In genomic region chr5:120160120-120160895, GRCh38 we compare ENCODE assay signal across 1 cellular context.
TF ChIP-seq lines count a peak whose summit lies in the region.

No MANE protein-coding gene starts in this region.

TF ChIP-seq in HEK293, 187 proteins besides CTCF, POLR2A, EP300 and RAD21 (continued from another document):
- TF ChIP-seq PRDM6 (tag by site-specific recombination; IDR thresholded peaks at IDR 0.05), result 0 out of 2 replicates have a peak, but pooled peaks have one; percentile 19
- peak; percentile 66 for TF ChIP-seq INSM2 (tag by site-specific recombination; IDR thresholded peaks at IDR 0.05)
- TF ChIP-seq ZNF530 (tag by site-specific recombination; IDR thresholded peaks at IDR 0.05; ENCODE audit: low read depth), result no peak
- TF ChIP-seq GLI2 (tag by site-specific recombination; IDR thresholded peaks at IDR 0.05; ENCODE audit: borderline replicate concordance, low read depth), result peak; percentile 57; the same call in 1 of the 2 replicates
- TF ChIP-seq ZEB2 (tag by site-specific recombination; IDR thresholded peaks at IDR 0.05), result 0 out of 2 replicates have a peak, but pooled peaks have one; percentile 14
- no peak for TF ChIP-seq KLF1 (tag by site-specific recombination; IDR thresholded peaks at IDR 0.05)
- TF ChIP-seq GLI4 (tag by site-specific recombination; IDR thresholded peaks at IDR 0.05), result no peak
- TF ChIP-seq, protein P1, sequence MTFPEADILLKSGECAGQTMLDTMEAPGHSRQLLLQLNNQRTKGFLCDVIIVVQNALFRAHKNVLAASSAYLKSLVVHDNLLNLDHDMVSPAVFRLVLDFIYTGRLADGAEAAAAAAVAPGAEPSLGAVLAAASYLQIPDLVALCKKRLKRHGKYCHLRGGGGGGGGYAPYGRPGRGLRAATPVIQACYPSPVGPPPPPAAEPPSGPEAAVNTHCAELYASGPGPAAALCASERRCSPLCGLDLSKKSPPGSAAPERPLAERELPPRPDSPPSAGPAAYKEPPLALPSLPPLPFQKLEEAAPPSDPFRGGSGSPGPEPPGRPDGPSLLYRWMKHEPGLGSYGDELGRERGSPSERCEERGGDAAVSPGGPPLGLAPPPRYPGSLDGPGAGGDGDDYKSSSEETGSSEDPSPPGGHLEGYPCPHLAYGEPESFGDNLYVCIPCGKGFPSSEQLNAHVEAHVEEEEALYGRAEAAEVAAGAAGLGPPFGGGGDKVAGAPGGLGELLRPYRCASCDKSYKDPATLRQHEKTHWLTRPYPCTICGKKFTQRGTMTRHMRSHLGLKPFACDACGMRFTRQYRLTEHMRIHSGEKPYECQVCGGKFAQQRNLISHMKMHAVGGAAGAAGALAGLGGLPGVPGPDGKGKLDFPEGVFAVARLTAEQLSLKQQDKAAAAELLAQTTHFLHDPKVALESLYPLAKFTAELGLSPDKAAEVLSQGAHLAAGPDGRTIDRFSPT (tag by site-specific recombination; IDR thresholded peaks at IDR 0.05), result 0 out of 2 replicates have a peak, but pooled peaks have one; percentile 37
- TF ChIP-seq ZNF560 (tag by site-specific recombination; IDR thresholded peaks at IDR 0.05; ENCODE audit: borderline replicate concordance), result no peak
- 0 out of 2 replicates have a peak, but pooled peaks have one; percentile 32 for TF ChIP-seq SP7 (tag by site-specific recombination; IDR thresholded peaks at IDR 0.05)
- peak; percentile 62 for TF ChIP-seq ZNF366 (tag by site-specific recombination; conservative IDR thresholded peaks at IDR 0.05)
